ENCODE assay signal across 25 cellular contexts in genomic region chr2:240401781-240402551, GRCh38. TPM values are rescaled to one million over a fixed set of nuclear protein-coding genes. Genes with fewer than 3 reads are reported as not detected.
DNase-seq lines count a peak whose midpoint lies in the region; ATAC-seq, FAIRE-seq and TF ChIP-seq lines count a peak whose summit lies in the region.
"Had no signal": no experiment of that assay in that cellular context is flagged by ENCODE, and none has a peak within 500 bp of the region (broad histone marks: within the 10 kb centered on the region; RNA-seq: fewer than 3 reads in every experiment).

No MANE protein-coding gene starts in this region.

- H3K4me2 ChIP-seq in HepG2 (ENCODE audit: low read depth, low read length), result no peak overlapping the region
- H3K4me2 ChIP-seq: PC-9 had no signal

- no peak for FAIRE-seq in HepG2 (lab: Jason Lieb, UNC)
- FAIRE-seq: keratinocyte had no signal

- intact Hi-C loops in HepG2 (cut with micrococcal nuclease; ENCODE audit: unreplicated experiment) (no loop called here), stomach (cut with DNase I; ENCODE audit: low total_unique reads) (no loop called here)

- H3K27ac ChIP-seq in HepG2 (ENCODE audit: extremely low read length, insufficient read depth, low read length) (no peak overlapping the region), stomach (no peak overlapping the region)
- H3K27ac ChIP-seq: dorsolateral prefrontal cortex, foreskin keratinocyte, PC-9, SJCRH30, skin epidermis had no signal

- no peak overlapping the region for H3K9ac ChIP-seq in HepG2 (ENCODE audit: insufficient read depth, low read depth, low read length)
- H3K9ac ChIP-seq: BLaER1 had no signal

- DNase-seq in activated T-cell treated with anti-CD3 and anti-CD28 coated beads, Interleukin-2, amount 50 U/mL, for 1 hour, result peak; percentile 10
- no peak for DNase-seq in activated T-cell treated with anti-CD3 and anti-CD28 coated beads, Interleukin-2, amount 50 U/mL, for 48 hours
- DNase-seq in T-helper 17 cell (peak in 1 of 3 donors; percentile 4), HepG2 (ENCODE audit: low spot score) (no peak), stomach (peak; percentile 13), NAMALWA (ENCODE audit: low spot score) (no peak), NCI-H1930 (lab: John Stamatoyannopoulos, UW) (no peak)
- DNase-seq: activated gamma-delta T cell treated with Interleukin-2 at 50 U/mL for 16 hours, amygdala, EL, foreskin keratinocyte, KG1, mesendoderm, NCI-H1694 treated with DMSO at 0.1 percent for 48 hours, NCI-H2227 treated with DMSO at 0.1 percent for 48 hours, PC-9, SJCRH30 had no signal

- H3K27ac Mint-ChIP-seq in T-helper 17 cell, result peak overlapping the region; percentile 90
- H3K27ac Mint-ChIP-seq: WTC11 had no signal

- no peak for TF ChIP-seq POLR2A in HepG2 (IDR thresholded peaks at IDR 0.05; ENCODE audit: insufficient read depth in 1 of 2, low read depth in 2 of 2, low read length in 2 of 2)
- TF ChIP-seq POLR2A in stomach (IDR thresholded peaks at IDR 0.05), result no peak

- BruUV-seq in HepG2 (replicated peaks; lab: Mats Ljungman, UMichigan), result no TSS peak

- TF ChIP-seq RAD21 in HepG2 (CRISPR knock-in tag; IDR thresholded peaks at IDR 0.05), result no peak

- POLR2A ChIA-PET in HepG2 (lab: Yijun Ruan, JAX), result no interaction called here

- no peak for ATAC-seq in T-helper 17 cell
- peak; percentile 7; the same call in 1 of the 3 replicates for ATAC-seq in HepG2
- ATAC-seq in HG03571 (IDR thresholded peaks at IDR 0.05; ENCODE audit: unreplicated experiment), result no peak
- ATAC-seq: foreskin keratinocyte, WTC11 had no signal

- TF ChIP-seq EP300 in HepG2 (IDR thresholded peaks at IDR 0.05; ENCODE audit: low read depth in 2 of 2, low read length in 2 of 2), result no peak
- no peak for TF ChIP-seq EP300 in HepG2 (CRISPR knock-in tag; IDR thresholded peaks at IDR 0.05; ENCODE audit: borderline replicate concordance)
- no peak for TF ChIP-seq EP300 in stomach (IDR thresholded peaks at IDR 0.05)

- H3K36me3 Mint-ChIP-seq in T-helper 17 cell (ENCODE audit: low read depth), result no peaks in the 10 kb centered on the region
- H3K36me3 Mint-ChIP-seq: naive thymus-derived CD4-positive, alpha-beta T cell; WTC11 had no signal

- H3K4me3 Mint-ChIP-seq in T-helper 17 cell, result peak overlapping the region; percentile 64
- H3K4me3 Mint-ChIP-seq: WTC11 had no signal

- no peak for TF ChIP-seq CTCF in HepG2 (CRISPR knock-in tag; IDR thresholded peaks at IDR 0.05)
- TF ChIP-seq CTCF in stomach (IDR thresholded peaks at IDR 0.05), result no peak

- 13% methylated on average over 17 of the region's 22 CpGs for WGBS in HepG2 (ENCODE audit: low lambda C conversion rate)
- WGBS in stomach, 5 donors, result 68 to 85% (median 74%) methylated on average over 19 to 22 of the region's 22 CpGs

- in situ Hi-C loops in HepG2 (cut with HindIII; ENCODE audit: extremely low pct_ligation_motif_present, low pct_unique_long_range_greater_than_20kb), result no loop called here

- H3K36me3 ChIP-seq in HepG2 (replicated peaks in 1 of 2; ENCODE audit: control insufficient read depth in 1 of 2, insufficient read depth in 2 of 2, low read length in 2 of 2), result no peaks in the 10 kb centered on the region
- H3K36me3 ChIP-seq in stomach, result no peaks in the 10 kb centered on the region
- H3K36me3 ChIP-seq: BLaER1, HAP-1, SJCRH30 had no signal

- no peaks in the 10 kb centered on the region for H3K79me2 ChIP-seq in HepG2 (ENCODE audit: insufficient read depth, low read length)

- no peaks in the 10 kb centered on the region for H4K20me1 ChIP-seq in HepG2 (ENCODE audit: insufficient read depth, low read length)
- H4K20me1 ChIP-seq: BLaER1 had no signal

- CTCF ChIA-PET in HepG2 (lab: Yijun Ruan, JAX; ENCODE audit: low intra/inter-chr PET ratio, low total read pairs), result no interaction called here

- H3K4me3 ChIP-seq in HepG2 (replicated peaks in 1 of 3; ENCODE audit: insufficient read depth in 1 of 3, low read depth in 2 of 3, low read length in 3 of 3) (no peak overlapping the region), stomach (no peak overlapping the region)
- H3K4me3 ChIP-seq: BLaER1, dorsolateral prefrontal cortex, HAP-1, PC-9, SJCRH30, skin epidermis had no signal

- H3K4me1 ChIP-seq in HepG2 (ENCODE audit: insufficient read depth, low read length) (no peaks in the 10 kb centered on the region), stomach (no peaks in the 10 kb centered on the region)
- H3K4me1 ChIP-seq: foreskin keratinocyte, HAP-1, SJCRH30 had no signal

- H3K27me3 ChIP-seq in HepG2 (ENCODE audit: control insufficient read depth in 1 of 2, insufficient read depth in 2 of 2, low read length in 2 of 2) (peaks cover 33 to 100% of the 10 kb centered on the region in 2 experiments), stomach (peaks cover 0 to 16% (median 4%) of the 10 kb centered on the region in 3 donors)
- H3K27me3 ChIP-seq: BLaER1, dorsolateral prefrontal cortex had no signal

- H2AFZ ChIP-seq in HepG2 (ENCODE audit: low read length), result no peak overlapping the region
- H2AFZ ChIP-seq: PC-9 had no signal

- H3K4me1 Mint-ChIP-seq in T-helper 17 cell, result peaks cover 27% of the 10 kb centered on the region

- no peaks in the 10 kb centered on the region for H3K9me3 ChIP-seq in T-helper 17 cell (ENCODE audit: control insufficient read depth, low read length, poor library complexity, severe bottlenecking)
- no peaks in the 10 kb centered on the region for H3K9me3 ChIP-seq in HepG2 (ENCODE audit: low read length)
- H3K9me3 ChIP-seq in stomach, result no peaks in the 10 kb centered on the region
- H3K9me3 ChIP-seq: BLaER1, HAP-1, SJCRH30 had no signal

- peaks cover 6% of the 10 kb centered on the region for H3K27me3 Mint-ChIP-seq in T-helper 17 cell
- H3K27me3 Mint-ChIP-seq: naive thymus-derived CD4-positive, alpha-beta T cell had no signal

TF ChIP-seq in HepG2, 621 proteins besides CTCF, POLR2A, EP300 and RAD21 (continues in another document):
- TF ChIP-seq CHD2 (IDR thresholded peaks at IDR 0.05; ENCODE audit: low read depth, low read length) (no peak), NR2C2 (CRISPR knock-in tag; IDR thresholded peaks at IDR 0.05; ENCODE audit: borderline replicate concordance) (no peak), LBX2 (CRISPR knock-in tag; IDR thresholded peaks at IDR 0.05; ENCODE audit: borderline replicate concordance) (no peak), HNRNPL (IDR thresholded peaks at IDR 0.05; ENCODE audit: low read depth, low read length) (no peak), ZNF329 (CRISPR knock-in tag; IDR thresholded peaks at IDR 0.05; ENCODE audit: low read depth) (no peak), CSRNP1 (CRISPR knock-in tag; IDR thresholded peaks at IDR 0.05) (no peak)

RNA-seq across cellular contexts. Expression of gene GPC1, which starts 33.5 kb away (rescaled TPM):
- 1 to 10 TPM; 1.5 to 1.7 TPM for total RNA-seq in T-helper 17 cell
- total RNA-seq in HepG2 (2016; rRNA removed; fragmentation: Illumina TruSeq; extraction: Trizol), result 2.1 and 5.5 TPM in 2 replicates
- total RNA-seq in HepG2 (2016; cell fraction: cytosol; rRNA removed; fragmentation: Illumina TruSeq; extraction: Trizol; ENCODE audit: low read depth), result 0.91 and 1.6 TPM in 2 replicates
- 1.8 and 5.2 TPM in 2 replicates for total RNA-seq in HepG2 (2016; cell fraction: insoluble cytoplasmic fraction; rRNA removed; fragmentation: Illumina TruSeq; extraction: Trizol)
- total RNA-seq in HepG2 (2016; cell fraction: membrane; rRNA removed; fragmentation: Illumina TruSeq; extraction: Trizol), result 1.9 and 2.0 TPM in 2 replicates
- 5.4 and 7.0 TPM in 2 replicates for total RNA-seq in HepG2 (2016; cell fraction: nucleus; rRNA removed; fragmentation: Illumina TruSeq; extraction: Trizol)
- 4.0 and 4.8 TPM in 2 replicates for polyA plus RNA-seq in HepG2 (2011; rRNA removed)
- 2.4 and 5.8 TPM in 2 replicates for polyA plus RNA-seq in HepG2 (2011; cell fraction: cytosol; rRNA removed)
- 6.0 and 8.9 TPM in 2 replicates for polyA plus RNA-seq in HepG2 (2011; cell fraction: nucleus; rRNA removed)
- 1.1 and 2.2 TPM in 2 replicates for polyA plus RNA-seq in HepG2 (2012)
- 1.3 and 1.7 TPM in 2 replicates for polyA plus RNA-seq in HepG2 (2016; cell fraction: cytosol; fragmentation: Illumina TruSeq; extraction: Trizol; ENCODE audit: low read depth)
- polyA plus RNA-seq in HepG2 (2016; cell fraction: insoluble cytoplasmic fraction; fragmentation: Illumina TruSeq; extraction: Trizol; ENCODE audit: low read depth), result 3.2 and 3.7 TPM in 2 replicates
- polyA plus RNA-seq in HepG2 (2016; cell fraction: membrane; fragmentation: Illumina TruSeq; extraction: Trizol; ENCODE audit: low read depth), result 2.1 and 3.5 TPM in 2 replicates
- 12.8 and 13.1 TPM in 2 replicates for polyA plus RNA-seq in HepG2 (2016; cell fraction: nucleus; fragmentation: Illumina TruSeq; extraction: Trizol; ENCODE audit: insufficient read depth, low read depth)
- 9.2 and 40.8 TPM in 2 replicates for polyA minus RNA-seq in HepG2 (2011; rRNA and poly(A)+ RNA removed; ENCODE audit: low replicate concordance)
- 7.8 and 8.3 TPM in 2 replicates for polyA minus RNA-seq in HepG2 (2011; cell fraction: cytosol; rRNA and poly(A)+ RNA removed)
- polyA minus RNA-seq in HepG2 (2011; cell fraction: nucleus; rRNA and poly(A)+ RNA removed), result 2.1 and 4.8 TPM in 2 replicates
- 100 to 1,000 TPM in 1 of 5 donors, 10 to 100 TPM in 4; 11.7 to 117 (median 28.8) TPM for total RNA-seq in stomach
- polyA plus RNA-seq in stomach, result 10 to 100 TPM in 2 of 3 donors, 1 to 10 TPM in 1; 6.3 to 40.1 (median 14.0) TPM

Comparison
In these comparisons a context has a peak if more than half of its experiments do, and no peak if none do; other contexts are left out.
1. DNase-seq: peak in activated T-cell treated with anti-CD3 and anti-CD28 coated beads, Interleukin-2, amount 50 U/mL, for 1 hour (single experiment) and stomach (single experiment); none in activated T-cell treated with anti-CD3 and anti-CD28 coated beads, Interleukin-2, amount 50 U/mL, for 48 hours (0 of 2), HepG2 (single experiment), NAMALWA (single experiment) and NCI-H1930 (0 of 2).